ENCODE assay signal across 17 cellular contexts in the genomic region with DNA sequence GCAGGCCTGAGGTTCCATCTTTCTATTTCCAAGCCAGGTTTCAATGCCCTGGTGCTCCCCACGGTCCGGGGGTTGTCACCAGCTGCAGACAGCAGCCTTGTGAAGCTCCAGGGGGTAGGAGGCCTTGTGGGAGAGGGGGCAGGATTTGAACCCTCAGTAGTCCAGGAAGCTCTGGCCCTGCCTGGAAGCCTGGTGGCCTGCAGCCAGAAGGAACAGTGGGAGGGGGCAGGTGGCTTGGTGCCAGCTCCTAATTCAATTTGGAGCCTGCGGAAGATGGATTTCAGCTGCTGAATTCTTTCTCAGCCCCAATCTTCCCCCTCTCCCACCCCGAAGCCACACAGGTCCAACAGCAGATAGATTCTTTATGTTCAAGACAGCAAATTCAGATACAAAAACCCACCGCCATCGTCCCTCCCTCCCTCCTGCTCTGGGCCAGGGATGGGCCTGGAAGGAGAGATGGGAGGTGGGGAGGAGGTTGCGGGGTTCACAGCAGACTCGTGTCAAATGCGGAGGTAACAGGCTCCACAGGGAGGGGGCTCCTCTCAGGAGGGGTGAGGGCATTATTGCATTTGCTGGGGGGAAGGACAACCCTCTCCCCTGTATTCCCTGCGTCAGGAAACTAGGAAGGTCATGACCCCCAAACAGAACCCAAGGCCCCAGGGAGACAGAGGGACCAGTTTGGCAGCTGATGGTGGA. TPM values are rescaled to one million over a fixed set of nuclear protein-coding genes. Genes with fewer than 3 reads are reported as not detected.
A peak's percentile ranks its signal among the peaks of the same experiment; 100 is the strongest.
DNase-seq lines count a peak whose midpoint lies in the region; ATAC-seq and TF ChIP-seq lines count a peak whose summit lies in the region.
"Had no signal": no experiment of that assay in that cellular context is flagged by ENCODE, and none has a peak within 500 bp of the region (broad histone marks: within the 10 kb centered on the region; RNA-seq: fewer than 3 reads in every experiment).

No MANE protein-coding gene starts in this region.

- TF ChIP-seq CTCF in BE2C (IDR thresholded peaks at IDR 0.05; ENCODE audit: low read depth, low read length) (no peak), osteoblast (IDR thresholded peaks at IDR 0.05; ENCODE audit: extremely low read depth, low read depth, low read length) (no peak), GM10266 (IDR thresholded peaks at IDR 0.05; ENCODE audit: control insufficient read depth, insufficient read depth, low read depth, missing control alignments) (no peak), CD14-positive monocyte (IDR thresholded peaks at IDR 0.05) (no peak)

- peaks cover 8% of the 10 kb centered on the region for H3K79me2 ChIP-seq in osteoblast (ENCODE audit: insufficient read depth, low read length)

- ATAC-seq in activated CD4-positive, CD25-positive, alpha-beta regulatory T cell treated with anti-CD3 and anti-CD28 coated beads, Interleukin-2, amount 50 U/mL, for 24 hours, result no peak

- H3K4me1 Mint-ChIP-seq in CD14-positive monocyte, result peaks cover 33% of the 10 kb centered on the region

- no peak overlapping the region for H2AFZ ChIP-seq in osteoblast (ENCODE audit: low read length)

- H3K27ac Mint-ChIP-seq in CD14-positive monocyte, result peak overlapping the region in 2 of 7 donors; percentile 25 to 40
- H3K27ac Mint-ChIP-seq: activated naive CD8-positive, alpha-beta T cell; activated T-cell treated with anti-CD3 and anti-CD28 coated beads, Interleukin-2, amount 50 U/mL, for 24 hours had no signal

- DNase-seq in BE2C (peak; percentile 74), SK-N-DZ (ENCODE audit: low spot score) (peak; percentile 69), glomerular visceral epithelial cell (ENCODE audit: extremely low spot score) (peak; percentile 34), osteoblast (ENCODE audit: insufficient read length, low spot score, missing footprints) (peak; percentile 92), GM10266 (ENCODE audit: extremely low spot score) (no peak), NOMO-1 treated with DMSO at 0.1 percent for 48 hours (lab: John Stamatoyannopoulos, UW; ENCODE audit: unreplicated experiment) (no peak), CD14-positive monocyte (ENCODE audit: low spot score) (no peak)
- DNase-seq: activated T-cell treated with anti-CD3 and anti-CD28 coated beads, Interleukin-2, amount 50 U/mL, for 24 hours; Caco-2; KBM-7; NCI-H1092; SJCRH30; stimulated activated CD4-positive, alpha-beta T cell treated with anti-CD3 and anti-CD28 coated beads, Interleukin-4, amount 100 ng/mL, for 24 hours had no signal

- intact Hi-C loops in CD14-positive monocyte (cut with micrococcal nuclease), result loop anchor here (5.0 to 10.0 kb wide), 2 partner anchors 40 to 283 kb away; no protein-coding TSS in a partner anchor

- peaks cover 0 to 12% (median 4%) of the 10 kb centered on the region in 7 donors for H3K9me3 Mint-ChIP-seq in CD14-positive monocyte
- H3K9me3 Mint-ChIP-seq: activated T-cell treated with anti-CD3 and anti-CD28 coated beads, Interleukin-2, amount 50 U/mL, for 24 hours had no signal

- H3K4me3 ChIP-seq in BE2C (ENCODE audit: low read depth, low read length) (no peak overlapping the region), osteoblast (ENCODE audit: insufficient read depth, low read length) (no peak overlapping the region)
- H3K4me3 ChIP-seq: SJCRH30, tibial artery had no signal

- no peak overlapping the region for H3K27ac ChIP-seq in osteoblast (ENCODE audit: low read depth, low read length)
- H3K27ac ChIP-seq: SJCRH30, tibial artery had no signal

- H3K4me1 ChIP-seq in BE2C (peaks cover 32% of the 10 kb centered on the region), osteoblast (ENCODE audit: insufficient read depth, low read length) (peaks cover 22% of the 10 kb centered on the region)
- H3K4me1 ChIP-seq: Caco-2 had no signal

- no peaks in the 10 kb centered on the region for H3K9me3 ChIP-seq in BE2C
- H3K9me3 ChIP-seq in osteoblast (ENCODE audit: low read depth, low read length), result no peaks in the 10 kb centered on the region
- H3K9me3 ChIP-seq: Caco-2, SJCRH30, tibial artery had no signal

- no peak overlapping the region for H3K4me2 ChIP-seq in osteoblast (ENCODE audit: insufficient read depth, low read length)

- peaks cover 5 to 7% of the 10 kb centered on the region in 2 donors for H3K36me3 Mint-ChIP-seq in CD14-positive monocyte
- H3K36me3 Mint-ChIP-seq: activated naive CD8-positive, alpha-beta T cell had no signal

- peaks cover 31 to 63% (median 38%) of the 10 kb centered on the region in 3 donors for H3K27me3 Mint-ChIP-seq in CD14-positive monocyte (ENCODE audit: low read depth in 3 of 3)

- no peak overlapping the region for H3K4me3 Mint-ChIP-seq in CD14-positive monocyte
- H3K4me3 Mint-ChIP-seq: activated naive CD8-positive, alpha-beta T cell; activated T-cell treated with anti-CD3 and anti-CD28 coated beads, Interleukin-2, amount 50 U/mL, for 24 hours had no signal

- peaks cover under 1% of the 10 kb centered on the region; the same call in 1 of the 2 replicates for H3K36me3 ChIP-seq in BE2C
- peaks cover 24% of the 10 kb centered on the region for H3K36me3 ChIP-seq in osteoblast (ENCODE audit: insufficient read depth, low read length)

- H3K27me3 ChIP-seq in BE2C (0 out of 2 replicates have a peak, but pooled peaks cover under 1% of the 10 kb centered on the region), osteoblast (ENCODE audit: insufficient read depth, low read length) (peaks cover 9% of the 10 kb centered on the region)
- H3K27me3 ChIP-seq: SJCRH30 had no signal

- peaks cover 45% of the 10 kb centered on the region for H4K20me1 ChIP-seq in osteoblast (ENCODE audit: insufficient read depth, low read length)

RNA-seq across cellular contexts. Expression of a gene that starts 2.4 kb away (rescaled TPM):
- polyA plus RNA-seq in BE2C (2012; ENCODE audit: insufficient read depth, insufficient read length, low read depth), result 29.0 TPM
- polyA plus RNA-seq in SK-N-DZ (2014; cell fraction: cytosol; rRNA removed), result 2.9 and 4.9 TPM in 2 replicates
- 0.58 and 2.3 TPM in 2 replicates for polyA plus RNA-seq in SK-N-DZ (2014; cell fraction: nucleus; rRNA removed)
- 0.72 and 0.88 TPM in 2 replicates for total RNA-seq in osteoblast
- polyA plus RNA-seq in CD14-positive monocyte, result not detected
- polyA plus RNA-seq: mammary epithelial cell had no signal

RNA-seq across cellular contexts. Expression of a gene that starts 18.4 kb away (rescaled TPM):
- 188 TPM for polyA plus RNA-seq in BE2C (2012; ENCODE audit: insufficient read depth, insufficient read length, low read depth)
- 79.6 and 103 TPM in 2 replicates for polyA plus RNA-seq in SK-N-DZ (2014; cell fraction: cytosol; rRNA removed)
- polyA plus RNA-seq in SK-N-DZ (2014; cell fraction: nucleus; rRNA removed), result 63.3 and 63.9 TPM in 2 replicates
- 114 and 115 TPM in 2 replicates for total RNA-seq in osteoblast
- polyA plus RNA-seq in CD14-positive monocyte, result 1 to 10 TPM; 4.8 to 6.2 TPM

RNA-seq across cellular contexts. Expression of a gene that starts 40.6 kb away (rescaled TPM):
- polyA plus RNA-seq in BE2C (2012; ENCODE audit: insufficient read depth, insufficient read length, low read depth), result 90.6 TPM
- polyA plus RNA-seq in SK-N-DZ (2014; cell fraction: cytosol; rRNA removed), result 65.5 and 66.5 TPM in 2 replicates
- polyA plus RNA-seq in SK-N-DZ (2014; cell fraction: nucleus; rRNA removed), result 34.4 and 37.4 TPM in 2 replicates
- 65.1 and 70.9 TPM in 2 replicates for total RNA-seq in osteoblast
- 10 to 100 TPM; 59.3 to 70.9 TPM for polyA plus RNA-seq in CD14-positive monocyte

RNA-seq across cellular contexts. Expression of a gene that starts 44.5 kb away (rescaled TPM):
- polyA plus RNA-seq in BE2C (2012; ENCODE audit: insufficient read depth, insufficient read length, low read depth), result 283 TPM
- 54.2 and 66.3 TPM in 2 replicates for polyA plus RNA-seq in SK-N-DZ (2014; cell fraction: cytosol; rRNA removed)
- 72.5 and 88.8 TPM in 2 replicates for polyA plus RNA-seq in SK-N-DZ (2014; cell fraction: nucleus; rRNA removed)
- 138 and 167 TPM in 2 replicates for total RNA-seq in osteoblast
- 10 to 100 TPM; 49.5 to 49.6 TPM for polyA plus RNA-seq in CD14-positive monocyte

RNA-seq across cellular contexts. Expression of a gene that starts 51.8 kb away (rescaled TPM):
- 236 TPM for polyA plus RNA-seq in BE2C (2012; ENCODE audit: insufficient read depth, insufficient read length, low read depth)
- polyA plus RNA-seq in SK-N-DZ (2014; cell fraction: cytosol; rRNA removed), result 72.0 and 77.8 TPM in 2 replicates
- 85.0 and 86.2 TPM in 2 replicates for polyA plus RNA-seq in SK-N-DZ (2014; cell fraction: nucleus; rRNA removed)
- total RNA-seq in osteoblast, result 40.1 and 41.6 TPM in 2 replicates
- polyA plus RNA-seq in CD14-positive monocyte, result 10 to 100 TPM; 76.7 to 79.6 TPM

Comparison
In these comparisons a context has a peak if more than half of its experiments do, and no peak if none do; other contexts are left out.
1. DNase-seq: peak in BE2C (single experiment), SK-N-DZ (single experiment), glomerular visceral epithelial cell (single experiment) and osteoblast (single experiment); none in GM10266 (single experiment), NOMO-1 treated with DMSO at 0.1 percent for 48 hours (single experiment) and CD14-positive monocyte (single experiment).